In the genomic region with DNA sequence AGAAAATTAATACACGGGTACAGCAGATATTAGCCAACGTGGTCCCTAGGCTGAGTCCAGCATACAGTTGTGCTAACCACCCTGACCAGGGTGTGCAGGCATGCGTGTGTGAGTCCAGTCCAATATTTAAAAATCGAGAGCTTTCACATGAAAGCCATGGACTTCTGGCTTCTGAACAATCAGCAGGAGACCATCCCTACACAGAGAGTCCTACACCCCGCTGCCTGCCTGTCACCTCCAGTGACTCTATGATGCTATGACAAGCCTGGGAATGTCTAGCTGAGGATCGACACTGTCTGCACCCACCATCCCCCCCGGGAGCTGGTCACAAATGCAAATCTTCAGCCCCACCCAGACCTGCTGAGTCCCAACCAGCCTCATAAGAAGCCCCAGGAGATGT, we compare ENCODE assay signal across 19 cellular contexts. TPM values are rescaled to one million over a fixed set of nuclear protein-coding genes. Genes with fewer than 3 reads are reported as not detected.
DNase-seq lines count a peak whose midpoint lies in the region; ATAC-seq and TF ChIP-seq lines count a peak whose summit lies in the region.
"Had no signal": no experiment of that assay in that cellular context is flagged by ENCODE, and none has a peak within 500 bp of the region (broad histone marks: within the 10 kb centered on the region; RNA-seq: fewer than 3 reads in every experiment).

No MANE protein-coding gene starts in this region.

- H3K9me3 ChIP-seq in BLaER1, result no peaks in the 10 kb centered on the region
- no peaks in the 10 kb centered on the region for H3K9me3 ChIP-seq in RWPE2 (ENCODE audit: severe bottlenecking)
- H3K9me3 ChIP-seq in gastroesophageal sphincter, result no peaks in the 10 kb centered on the region
- no peaks in the 10 kb centered on the region for H3K9me3 ChIP-seq in gastrocnemius medialis
- H3K9me3 ChIP-seq in HAP-1, result no peaks in the 10 kb centered on the region

- H3K4me1 ChIP-seq in BLaER1 (peaks cover 93% of the 10 kb centered on the region), RWPE2 (ENCODE audit: insufficient read depth, poor library complexity, severe bottlenecking) (no peaks in the 10 kb centered on the region), gastroesophageal sphincter (peaks cover 19 to 98% (median 72%) of the 10 kb centered on the region in 3 donors), gastrocnemius medialis (peaks cover 94 to 100% of the 10 kb centered on the region in 2 donors), HAP-1 (no peaks in the 10 kb centered on the region)

- DNase-seq in RWPE2 (ENCODE audit: low spot score) (peak; percentile 30), gastrocnemius medialis (no peak), erythroblast (lab: John Stamatoyannopoulos, UW) (no peak), HAP-1 (ENCODE audit: low spot score in 2 of 2) (no peak)
- DNase-seq: activated CD4-positive, alpha-beta memory T cell treated with anti-CD3 and anti-CD28 coated beads, Interleukin-2, amount 10 ng/mL, durations not matched to agents 7 days and 5 days; activated T-cell treated with anti-CD3 and anti-CD28 coated beads, Interleukin-2, amount 50 U/mL, for 48 hours; dermis blood vessel endothelial cell; natural killer cell; NCI-H2107; NCI-H524 had no signal

- TF ChIP-seq CTCF in RWPE2 (IDR thresholded peaks at IDR 0.05; ENCODE audit: poor library complexity, severe bottlenecking), result no peak
- no peak for TF ChIP-seq CTCF in gastroesophageal sphincter (IDR thresholded peaks at IDR 0.05)
- TF ChIP-seq CTCF in gastrocnemius medialis (IDR thresholded peaks at IDR 0.05 in 4 of 5, conservative IDR thresholded peaks at IDR 0.05 in 1 of 5), result no peak

- no peak for TF ChIP-seq EP300 in gastroesophageal sphincter (IDR thresholded peaks at IDR 0.05)

- H3K27me3 ChIP-seq in BLaER1 (no peaks in the 10 kb centered on the region), RWPE2 (ENCODE audit: insufficient read depth, poor library complexity, severe bottlenecking) (no peaks in the 10 kb centered on the region), gastroesophageal sphincter (no peaks in the 10 kb centered on the region), gastrocnemius medialis (no peaks in the 10 kb centered on the region), HAP-1 (ENCODE audit: low read depth) (no peaks in the 10 kb centered on the region)

- in situ Hi-C loops in gastrocnemius medialis (cut with MboI; ENCODE audit: low sequenced_read_pairs in 4 of 4), result loop anchor here in 3 of 4 donors (25.0 kb wide), 3 partner anchors 137 to 1413 kb away; a partner anchor contains a TSS
- in situ Hi-C loops in HAP-1 (cut with MboI; ENCODE audit: low sequenced_read_pairs), result no loop called here

- intact Hi-C loops in gastrocnemius medialis (cut with DNase I; ENCODE audit: low total_unique reads), result loop anchor here (5.0 kb wide), 3 partner anchors 1413 to 1888 kb away; a partner anchor contains a TSS

- H3K4me3 ChIP-seq in BLaER1 (no peak overlapping the region), RWPE2 (ENCODE audit: severe bottlenecking) (no peak overlapping the region), gastroesophageal sphincter (peak overlapping the region in 1 of 2 donors; percentile 12), gastrocnemius medialis (no peak overlapping the region), HAP-1 (no peak overlapping the region)
- H3K4me3 ChIP-seq: lung had no signal

- H4K20me1 ChIP-seq in BLaER1, result peaks cover 88% of the 10 kb centered on the region

- peaks cover 43% of the 10 kb centered on the region for H3K36me3 ChIP-seq in BLaER1
- no peaks in the 10 kb centered on the region for H3K36me3 ChIP-seq in RWPE2 (ENCODE audit: low read depth)
- peaks cover 0 to 31% of the 10 kb centered on the region in 2 donors for H3K36me3 ChIP-seq in gastroesophageal sphincter
- H3K36me3 ChIP-seq in gastrocnemius medialis, result no peaks in the 10 kb centered on the region
- H3K36me3 ChIP-seq in HAP-1 (replicated peaks), result no peaks in the 10 kb centered on the region

- peak overlapping the region; percentile 51 for H3K4me2 ChIP-seq in BLaER1

- 0 out of 2 replicates have a peak overlapping the region, but pooled peaks have one; percentile 10 for H3K27ac ChIP-seq in BLaER1
- H3K27ac ChIP-seq in RWPE2 (ENCODE audit: poor library complexity, severe bottlenecking), result no peak overlapping the region
- peak overlapping the region; percentile 22 to 97 (median 96) for H3K27ac ChIP-seq in gastroesophageal sphincter
- peak overlapping the region; percentile 87 to 95 (median 94) for H3K27ac ChIP-seq in gastrocnemius medialis

- 41 to 52% methylated on average over 4 of the region's 7 CpGs for WGBS in gastroesophageal sphincter (ENCODE audit: low coverage in 1 of 2), 2 donors

- ATAC-seq in RWPE2 (ENCODE audit: low read depth) (no peak), gastroesophageal sphincter (no peak), gastrocnemius medialis (no peak), GM19397 (IDR thresholded peaks at IDR 0.05; ENCODE audit: unreplicated experiment) (no peak), HG03520 (IDR thresholded peaks at IDR 0.05; ENCODE audit: unreplicated experiment) (no peak)
- ATAC-seq: natural killer cell had no signal

- no peak overlapping the region for H3K9ac ChIP-seq in BLaER1

- TF ChIP-seq POLR2A in gastroesophageal sphincter (IDR thresholded peaks at IDR 0.05), result no peak
- no peak for TF ChIP-seq POLR2A in gastrocnemius medialis (IDR thresholded peaks at IDR 0.05)
- TF ChIP-seq POLR2A in erythroblast (IDR thresholded peaks at IDR 0.05; ENCODE audit: low read length), result no peak

RNA-seq across cellular contexts. Expression of a gene that starts 7.9 kb away (rescaled TPM):
- total RNA-seq in gastroesophageal sphincter (100 to 1,000 TPM in 1 of 4 donors, 10 to 100 TPM in 3; 44.7 to 105 (median 61.6) TPM), gastrocnemius medialis (10 to 100 TPM; 11.4 to 84.6 (median 11.8) TPM)

RNA-seq across cellular contexts. Expression of a gene that starts 31.9 kb away (rescaled TPM):
- total RNA-seq in gastroesophageal sphincter (not detected), gastrocnemius medialis (1 to 10 TPM in 1 of 4 donors, under 1 TPM in 1, not detected in 2; 0.20 to 3.0 TPM)
- total RNA-seq: activated CD4-positive, alpha-beta memory T cell treated with anti-CD3 and anti-CD28 coated beads, Interleukin-2, amount 10 ng/mL, durations not matched to agents 7 days and 5 days; dermis blood vessel endothelial cell; epithelial cell of proximal tubule; H1; lung; natural killer cell; progenitor cell of endocrine pancreas; urinary bladder had no signal

RNA-seq across cellular contexts. Expression of a gene that starts 57.5 kb away (rescaled TPM):
- total RNA-seq in gastroesophageal sphincter (10 to 100 TPM; 24.3 to 46.8 (median 35.9) TPM), gastrocnemius medialis (100 to 1,000 TPM in 1 of 4 donors, 10 to 100 TPM in 3; 24.2 to 108 (median 29.3) TPM)
